ENCODE assay signal across 15 cellular contexts in the genomic region with DNA sequence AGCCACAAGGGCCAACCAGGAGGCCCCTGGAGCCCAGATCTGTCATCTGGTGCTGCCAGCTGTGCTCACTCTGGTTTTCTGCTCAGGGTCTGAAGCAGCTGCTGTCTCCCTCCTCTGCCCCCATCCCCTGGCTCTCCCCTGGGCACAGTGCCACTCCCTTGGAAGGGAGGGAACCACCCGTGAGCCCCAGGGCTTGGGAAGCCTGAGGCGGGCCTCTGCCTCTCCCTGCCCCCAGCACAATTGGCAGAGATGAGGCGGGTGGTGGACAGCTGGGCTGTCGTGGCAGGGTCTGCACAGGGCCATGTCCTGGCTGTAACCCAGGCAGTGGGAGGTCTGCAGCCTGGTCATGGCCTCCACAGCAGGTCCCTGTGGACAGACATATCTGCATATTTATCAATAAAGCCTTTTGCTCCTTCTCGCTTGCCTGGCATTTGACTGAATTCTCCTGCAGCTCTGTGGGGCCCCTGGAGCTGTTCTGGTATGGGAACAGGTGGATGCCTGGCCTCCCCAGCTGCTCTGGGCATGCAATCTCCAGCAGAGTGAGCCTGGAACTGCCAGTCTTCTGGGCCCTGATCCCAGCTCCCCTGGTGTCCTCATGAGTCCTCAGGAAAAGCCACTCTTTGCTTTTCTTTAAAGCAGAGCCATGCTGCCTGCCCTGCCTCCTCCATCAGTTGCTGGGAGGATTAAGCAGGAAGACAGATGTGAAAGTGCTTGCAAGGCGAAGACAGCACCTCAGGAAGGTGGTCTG. TPM values are rescaled to one million over a fixed set of nuclear protein-coding genes. Genes with fewer than 3 reads are reported as not detected.
DNase-seq lines count a peak whose midpoint lies in the region; ATAC-seq and TF ChIP-seq lines count a peak whose summit lies in the region.
"Had no signal": no experiment of that assay in that cellular context is flagged by ENCODE, and none has a peak within 500 bp of the region (broad histone marks: within the 10 kb centered on the region; RNA-seq: fewer than 3 reads in every experiment).

No MANE protein-coding gene starts in this region.

- H3K4me1 ChIP-seq in Panc1 (ENCODE audit: control insufficient read depth, insufficient read depth, low read length), result peaks cover 57% of the 10 kb centered on the region
- peaks cover 37% of the 10 kb centered on the region for H3K4me1 ChIP-seq in foreskin keratinocyte

- intact Hi-C loops in Panc1 (cut with micrococcal nuclease; ENCODE audit: unreplicated experiment) (no loop called here), posterior vena cava (cut with DNase I) (loop anchor here in 1 of 2 donors (5.0 kb wide), 1 partner anchor 41 kb away; no protein-coding TSS in a partner anchor)

- H3K27me3 ChIP-seq in Panc1 (ENCODE audit: control insufficient read depth, insufficient read depth, low read length) (no peaks in the 10 kb centered on the region), foreskin keratinocyte (no peaks in the 10 kb centered on the region)

- no peaks in the 10 kb centered on the region for H3K9me3 ChIP-seq in Panc1 (ENCODE audit: control insufficient read depth, insufficient read depth, low read depth, low read length)

- H3K4me3 ChIP-seq in Panc1 (ENCODE audit: low read depth in 2 of 2, low read length in 2 of 2), result no peak overlapping the region

- BruUV-seq in Panc1 (replicated peaks; lab: Mats Ljungman, UMichigan), result no TSS peak

- H3K27ac ChIP-seq in Panc1 (ENCODE audit: low read length) (peak overlapping the region; percentile 83), foreskin keratinocyte (peak overlapping the region; percentile 15)

- ATAC-seq in Panc1 (no peak), foreskin keratinocyte (peak; percentile 0), GM19324 (IDR thresholded peaks at IDR 0.05; ENCODE audit: low FRiP score, unreplicated experiment) (no peak)

- peak; percentile 60 for DNase-seq in DMS 273 treated with DMSO at 0.1 percent for 48 hours (lab: John Stamatoyannopoulos, UW)
- DNase-seq in Panc1 (ENCODE audit: low read depth, low spot score), result no peak
- DNase-seq in foreskin keratinocyte, result no peak
- DNase-seq in posterior vena cava (ENCODE audit: low spot score), result peak; percentile 70
- DNase-seq in NCI-H1417 treated with DMSO at 0.1 percent for 48 hours (lab: John Stamatoyannopoulos, UW), result no peak
- no peak for DNase-seq in NCI-H2227 (lab: John Stamatoyannopoulos, UW; ENCODE audit: unreplicated experiment)
- DNase-seq in NCI-H524 treated with DMSO at 0.1 percent for 48 hours (lab: John Stamatoyannopoulos, UW), result no peak
- DNase-seq: activated naive CD4-positive, alpha-beta T cell treated with anti-CD3 and anti-CD28 coated beads, Interleukin-2, amount 10 ng/mL, durations not matched to agents 7 days and 5 days; central memory CD4-positive, alpha-beta T cell; GOT3; NCI-H1048; nephron progenitor cell; stimulated activated naive CD4-positive, alpha-beta T cell treated with Interleukin-2 at 50 U/mL for 16 hours had no signal

- CTCF ChIA-PET in Panc1 (lab: Charles Lee), result interaction anchor here (0.5 to 2.4 kb wide), 6 partner anchors 10 to 41 kb away, joined by 3 to 23 read pairs (median 5); partner anchors contain the start of gene HOGA1

- POLR2A ChIA-PET in Panc1 (lab: Charles Lee), result no interaction called here

- in situ Hi-C loops in Panc1 (cut with HindIII; ENCODE audit: low pct_unique_long_range_greater_than_20kb, low sequenced_read_pairs), result no loop called here

- H3K36me3 ChIP-seq in Panc1 (ENCODE audit: control insufficient read depth, insufficient read depth, low read length), result no peaks in the 10 kb centered on the region

- no peak for TF ChIP-seq CTCF in Panc1 (IDR thresholded peaks at IDR 0.05)
- no peak for TF ChIP-seq CTCF in foreskin keratinocyte (conservative IDR thresholded peaks at IDR 0.05)

RNA-seq across cellular contexts. Expression of gene ANKRD2, which starts 1.6 kb away (rescaled TPM):
- total RNA-seq in Panc1 (2021; ENCODE audit: unreplicated experiment) (0.98 TPM), foreskin keratinocyte (1.1 and 1.6 TPM in 2 replicates), posterior vena cava (1 to 10 TPM in 1 of 2 donors, under 1 TPM in 1; 0.67 to 1.1 TPM)
- 0.56 TPM for polyA plus RNA-seq in Panc1 (2012; ENCODE audit: insufficient read length)
- polyA plus RNA-seq in foreskin keratinocyte, result 1.2 and 2.1 TPM in 2 replicates
- total RNA-seq: sciatic nerve had no signal

RNA-seq across cellular contexts. Expression of gene HOGA1, which starts 13.2 kb away (rescaled TPM):
- total RNA-seq in Panc1 (2021; ENCODE audit: unreplicated experiment) (0.08 TPM), foreskin keratinocyte (0.48 and 0.56 TPM in 2 replicates), posterior vena cava (1 to 10 TPM; 1.5 to 4.1 TPM)
- polyA plus RNA-seq in Panc1 (2012; ENCODE audit: insufficient read length), result 0.16 TPM
- 0.38 and 0.51 TPM in 2 replicates for polyA plus RNA-seq in foreskin keratinocyte

RNA-seq across cellular contexts. Expression of gene C10orf62, which starts 18.6 kb away (rescaled TPM):
- not detected for total RNA-seq in Panc1 (2021; ENCODE audit: unreplicated experiment)
- polyA plus RNA-seq in Panc1 (2012; ENCODE audit: insufficient read length), result not detected
- not detected in 2 replicates for total RNA-seq in foreskin keratinocyte
- not detected in 2 replicates for polyA plus RNA-seq in foreskin keratinocyte
- under 1 TPM; 0.19 to 0.46 TPM for total RNA-seq in posterior vena cava
- total RNA-seq: sciatic nerve had no signal

Comparison
In these comparisons a context has a peak if more than half of its experiments do, and no peak if none do; other contexts are left out.
1. DNase-seq: peak in DMS 273 treated with DMSO at 0.1 percent for 48 hours (single experiment) and posterior vena cava (single experiment); none in Panc1 (single experiment), foreskin keratinocyte (0 of 2), NCI-H1417 treated with DMSO at 0.1 percent for 48 hours (single experiment), NCI-H2227 (single experiment) and NCI-H524 treated with DMSO at 0.1 percent for 48 hours (single experiment).